9 cellular contexts compared by ENCODE assay signal in the genomic region with DNA sequence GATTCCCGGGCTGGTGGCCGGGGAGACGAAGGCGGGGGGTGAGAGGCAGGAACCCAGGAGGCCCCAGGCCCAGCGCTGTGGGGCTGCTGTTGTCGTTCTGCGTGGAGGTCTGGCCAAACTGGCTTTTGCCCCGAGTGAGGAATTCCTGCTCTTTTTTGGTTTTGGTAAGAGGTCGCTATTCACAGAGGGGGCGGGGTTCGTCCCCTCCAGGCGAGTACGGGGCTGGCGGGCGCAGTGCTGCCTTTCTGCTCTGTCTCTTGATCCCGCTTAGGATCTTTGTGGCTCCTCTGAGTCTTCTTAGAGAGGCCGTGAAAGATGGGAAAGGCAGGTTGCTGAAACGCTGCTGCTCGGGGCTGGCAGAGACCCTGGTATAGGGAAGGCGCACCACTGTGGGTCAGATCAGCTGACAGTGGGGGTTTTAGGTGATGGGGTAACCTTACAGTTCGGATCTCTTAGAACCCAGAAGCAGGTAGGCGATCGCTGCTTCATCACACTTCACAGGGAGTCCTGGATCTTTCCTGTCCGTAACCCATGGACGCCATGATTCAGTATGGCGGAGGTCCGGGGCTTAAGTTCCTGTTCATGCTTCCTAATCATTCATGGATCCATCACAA.
A peak's percentile ranks its signal among the peaks of the same experiment; 100 is the strongest.
DNase-seq lines count a peak whose midpoint lies in the region; ATAC-seq, FAIRE-seq and TF ChIP-seq lines count a peak whose summit lies in the region.
"Had no signal": no experiment of that assay in that cellular context is flagged by ENCODE, and none has a peak within 500 bp of the region (broad histone marks: within the 10 kb centered on the region; RNA-seq: fewer than 3 reads in every experiment).

No MANE protein-coding gene starts in this region.

- TF ChIP-seq CTCF in astrocyte (IDR thresholded peaks at IDR 0.05; ENCODE audit: insufficient read depth, low read depth, low read length) (no peak), left lung (IDR thresholded peaks at IDR 0.05) (no peak)

- H3K36me3 Mint-ChIP-seq in activated CD4-positive, alpha-beta T cell treated with anti-CD3 and anti-CD28 coated beads, Interleukin-2, amount 10 ng/mL, durations not matched to agents 7 days and 5 days (ENCODE audit: low read depth), result no peaks in the 10 kb centered on the region
- no peaks in the 10 kb centered on the region for H3K36me3 Mint-ChIP-seq in astrocyte (ENCODE audit: low read depth, unreplicated experiment)

- intact Hi-C loops in left lung (cut with DNase I), result no loop called here

- H3K9me3 ChIP-seq in astrocyte (ENCODE audit: insufficient read depth, low read depth, low read length), result no peaks in the 10 kb centered on the region
- no peaks in the 10 kb centered on the region for H3K9me3 ChIP-seq in left lung
- H3K9me3 ChIP-seq in thymus (ENCODE audit: control insufficient read depth), result no peaks in the 10 kb centered on the region

- WGBS in thymus, result 35% methylated on average over 27 of the region's 27 CpGs

- POLR2A ChIA-PET in activated CD4-positive, alpha-beta T cell treated with anti-CD3 and anti-CD28 coated beads, Interleukin-2, amount 10 ng/mL, durations not matched to agents 7 days and 5 days (lab: Charles Lee), result no interaction called here

- peak overlapping the region; percentile 98 for H2AFZ ChIP-seq in astrocyte (ENCODE audit: low read depth, low read length)

- no peaks in the 10 kb centered on the region for H3K79me2 ChIP-seq in astrocyte (ENCODE audit: insufficient read depth, low read length)

- H3K4me3 Mint-ChIP-seq in activated CD4-positive, alpha-beta T cell treated with anti-CD3 and anti-CD28 coated beads, Interleukin-2, amount 10 ng/mL, durations not matched to agents 7 days and 5 days, result peak overlapping the region; percentile 74
- H3K4me3 Mint-ChIP-seq in astrocyte (ENCODE audit: unreplicated experiment), result no peak overlapping the region

- H4K20me1 ChIP-seq in astrocyte (ENCODE audit: insufficient read depth, low read length), result no peaks in the 10 kb centered on the region

- peak overlapping the region; percentile 97 for H3K4me2 ChIP-seq in astrocyte (ENCODE audit: low read length)

- H3K4me3 ChIP-seq in astrocyte (ENCODE audit: insufficient read depth, low read depth, low read length) (peak overlapping the region; percentile 66), left lung (peak overlapping the region; percentile 58 to 64), thymus (ENCODE audit: low read length) (peak overlapping the region; percentile 65)
- H3K4me3 ChIP-seq: cardiac muscle cell had no signal

- no peak overlapping the region for H3K27ac ChIP-seq in astrocyte (ENCODE audit: low read depth, low read length)
- peak overlapping the region in 1 of 2 donors; percentile 68 for H3K27ac ChIP-seq in left lung
- H3K27ac ChIP-seq in thymus (ENCODE audit: low read depth), result no peak overlapping the region
- H3K27ac ChIP-seq: cardiac muscle cell had no signal

- H3K9me3 Mint-ChIP-seq in activated CD4-positive, alpha-beta T cell treated with anti-CD3 and anti-CD28 coated beads, Interleukin-2, amount 10 ng/mL, durations not matched to agents 7 days and 5 days, result peaks cover 3% of the 10 kb centered on the region
- H3K9me3 Mint-ChIP-seq in astrocyte (ENCODE audit: unreplicated experiment), result no peaks in the 10 kb centered on the region

- FAIRE-seq in astrocyte (lab: Jason Lieb, UNC), result no peak

- peaks cover 9% of the 10 kb centered on the region for H3K4me1 ChIP-seq in astrocyte (ENCODE audit: insufficient read depth, low read length)
- H3K4me1 ChIP-seq in left lung, result peaks cover 3 to 10% of the 10 kb centered on the region in 2 donors
- peaks cover 9% of the 10 kb centered on the region for H3K4me1 ChIP-seq in thymus (ENCODE audit: control insufficient read depth, insufficient read depth, low read length)

- H3K27me3 Mint-ChIP-seq in activated CD4-positive, alpha-beta T cell treated with anti-CD3 and anti-CD28 coated beads, Interleukin-2, amount 10 ng/mL, durations not matched to agents 7 days and 5 days, result peaks cover 10% of the 10 kb centered on the region
- H3K27me3 Mint-ChIP-seq in astrocyte (ENCODE audit: low read depth, unreplicated experiment), result no peaks in the 10 kb centered on the region

- H3K9ac ChIP-seq in astrocyte (ENCODE audit: low read length), result peak overlapping the region; percentile 76

- H3K36me3 ChIP-seq in astrocyte (ENCODE audit: insufficient read depth, low read length), result no peaks in the 10 kb centered on the region
- H3K36me3 ChIP-seq in left lung, result no peaks in the 10 kb centered on the region
- no peaks in the 10 kb centered on the region for H3K36me3 ChIP-seq in thymus (ENCODE audit: control insufficient read depth, insufficient read depth)
- H3K36me3 ChIP-seq: cardiac muscle cell had no signal

- H3K4me1 Mint-ChIP-seq in activated CD4-positive, alpha-beta T cell treated with anti-CD3 and anti-CD28 coated beads, Interleukin-2, amount 10 ng/mL, durations not matched to agents 7 days and 5 days, result peaks cover 14% of the 10 kb centered on the region
- H3K4me1 Mint-ChIP-seq in astrocyte (ENCODE audit: low read depth, unreplicated experiment), result no peaks in the 10 kb centered on the region

- ATAC-seq in left lung, result peak; percentile 69
- no peak for ATAC-seq in GM21717 (IDR thresholded peaks at IDR 0.05; ENCODE audit: unreplicated experiment)

- DNase-seq in activated CD4-positive, alpha-beta T cell treated with anti-CD3 and anti-CD28 coated beads, Interleukin-2, amount 10 ng/mL, durations not matched to agents 7 days and 5 days, result no peak
- no peak for DNase-seq in activated CD4-positive, alpha-beta T cell treated with anti-CD3 and anti-CD28 coated beads, Interleukin-2, amount 50 U/mL, for 48 hours
- no peak for DNase-seq in astrocyte (ENCODE audit: low read depth)
- DNase-seq in left lung, result no peak
- no peak for DNase-seq in HK-2 (ENCODE audit: unreplicated experiment)
- DNase-seq in NCI-H128 (lab: John Stamatoyannopoulos, UW; ENCODE audit: unreplicated experiment), result no peak

- peak overlapping the region; percentile 60 for H3K27ac Mint-ChIP-seq in activated CD4-positive, alpha-beta T cell treated with anti-CD3 and anti-CD28 coated beads, Interleukin-2, amount 10 ng/mL, durations not matched to agents 7 days and 5 days
- no peak overlapping the region for H3K27ac Mint-ChIP-seq in astrocyte (ENCODE audit: unreplicated experiment)

- CTCF ChIA-PET in activated CD4-positive, alpha-beta T cell treated with anti-CD3 and anti-CD28 coated beads, Interleukin-2, amount 10 ng/mL, durations not matched to agents 7 days and 5 days (lab: Charles Lee), result no interaction called here

- H3K27me3 ChIP-seq in astrocyte (ENCODE audit: insufficient read depth, low read length), result no peaks in the 10 kb centered on the region
- H3K27me3 ChIP-seq in left lung, result peaks cover 0 to 31% of the 10 kb centered on the region in 2 donors
- H3K27me3 ChIP-seq in thymus (ENCODE audit: control insufficient read depth, insufficient read depth), result no peaks in the 10 kb centered on the region
- H3K27me3 ChIP-seq: cardiac muscle cell had no signal
